Comparison of ENCODE assay signal across 16 cellular contexts in the genomic region with DNA sequence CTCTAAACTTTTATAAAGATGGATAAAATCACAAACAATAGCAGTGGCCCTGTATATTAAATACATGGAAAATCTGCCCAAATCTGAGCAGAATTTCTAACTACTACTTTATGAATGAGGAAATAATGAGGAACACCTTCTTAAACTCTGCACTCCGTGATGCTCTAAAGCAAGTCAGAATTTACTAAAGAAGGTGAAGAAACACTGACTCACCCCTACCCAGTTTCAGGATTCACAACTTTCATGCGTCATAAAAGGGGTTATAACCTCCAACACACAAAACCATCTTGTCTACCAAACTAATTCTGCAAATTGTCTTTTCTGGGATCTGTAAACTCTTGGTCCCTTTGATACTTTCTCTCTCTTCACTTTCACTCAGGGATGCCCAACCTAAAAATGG.
DNase-seq lines count a peak whose midpoint lies in the region; ATAC-seq and TF ChIP-seq lines count a peak whose summit lies in the region.
"Had no signal": no experiment of that assay in that cellular context is flagged by ENCODE, and none has a peak within 500 bp of the region (broad histone marks: within the 10 kb centered on the region; RNA-seq: fewer than 3 reads in every experiment).

No MANE protein-coding gene starts in this region.

- no peaks in the 10 kb centered on the region for H3K36me3 ChIP-seq in mucosa of descending colon (ENCODE audit: low read depth)
- H3K36me3 ChIP-seq: BLaER1 treated with 17β-estradiol and CSF1 and Interleukin-3, amounts not matched to agents 10 nM and 100 nM had no signal

- no peaks in the 10 kb centered on the region for H3K9me3 Mint-ChIP-seq in activated CD4-positive, alpha-beta T cell treated with anti-CD3 and anti-CD28 coated beads for 36 hours (ENCODE audit: low read depth)
- no peaks in the 10 kb centered on the region for H3K9me3 Mint-ChIP-seq in activated T-helper 2 cell treated with anti-CD3 and anti-CD28 coated beads, Interferon-gamma antibody, Interleukin-2, Interleukin-4, amounts not matched to agents 10 μg/mL and 5 μg/mL and 100 μg/mL, durations not matched to agents 14 hours and 24 hours and 36 hours
- no peaks in the 10 kb centered on the region for H3K9me3 Mint-ChIP-seq in stimulated activated effector memory CD8-positive, alpha-beta T cell treated with anti-CD3 and anti-CD28 coated beads, Interleukin-12 subunit alpha, Interleukin-12 subunit beta, amount 100 ng/mL, for 72 hours
- H3K9me3 Mint-ChIP-seq: CD4-positive, alpha-beta T cell; CD8-positive, alpha-beta T cell had no signal

- peak; percentile 55 for ATAC-seq in activated CD4-positive, alpha-beta T cell treated with anti-CD3 and anti-CD28 coated beads for 36 hours
- ATAC-seq in stimulated activated effector memory CD8-positive, alpha-beta T cell treated with anti-CD3 and anti-CD28 coated beads, Interleukin-12 subunit alpha, Interleukin-12 subunit beta, amount 100 ng/mL, for 72 hours = peak; percentile 68
- ATAC-seq in mucosa of descending colon = no peak
- ATAC-seq: A549; CD8-positive, alpha-beta T cell had no signal

- H3K4me3 ChIP-seq in mucosa of descending colon = no peak overlapping the region
- H3K4me3 ChIP-seq: A549; BLaER1 treated with 17β-estradiol and CSF1 and Interleukin-3, amounts not matched to agents 10 nM and 100 nM had no signal

- no peaks in the 10 kb centered on the region for H3K36me3 Mint-ChIP-seq in activated CD4-positive, alpha-beta T cell treated with anti-CD3 and anti-CD28 coated beads for 36 hours (ENCODE audit: low read depth)
- no peaks in the 10 kb centered on the region for H3K36me3 Mint-ChIP-seq in activated T-helper 2 cell treated with anti-CD3 and anti-CD28 coated beads, Interferon-gamma antibody, Interleukin-2, Interleukin-4, amounts not matched to agents 10 μg/mL and 5 μg/mL and 100 μg/mL, durations not matched to agents 14 hours and 24 hours and 36 hours (ENCODE audit: low read depth)
- no peaks in the 10 kb centered on the region for H3K36me3 Mint-ChIP-seq in stimulated activated effector memory CD8-positive, alpha-beta T cell treated with anti-CD3 and anti-CD28 coated beads, Interleukin-12 subunit alpha, Interleukin-12 subunit beta, amount 100 ng/mL, for 72 hours
- H3K36me3 Mint-ChIP-seq: CD8-positive, alpha-beta T cell had no signal

- H3K4me3 Mint-ChIP-seq in activated CD4-positive, alpha-beta T cell treated with anti-CD3 and anti-CD28 coated beads for 36 hours = no peak overlapping the region
- H3K4me3 Mint-ChIP-seq in activated T-helper 2 cell treated with anti-CD3 and anti-CD28 coated beads, Interferon-gamma antibody, Interleukin-2, Interleukin-4, amounts not matched to agents 10 μg/mL and 5 μg/mL and 100 μg/mL, durations not matched to agents 14 hours and 24 hours and 36 hours (ENCODE audit: low read depth) = no peak overlapping the region
- H3K4me3 Mint-ChIP-seq in stimulated activated effector memory CD8-positive, alpha-beta T cell treated with anti-CD3 and anti-CD28 coated beads, Interleukin-12 subunit alpha, Interleukin-12 subunit beta, amount 100 ng/mL, for 72 hours = no peak overlapping the region
- H3K4me3 Mint-ChIP-seq: B cell; CD4-positive, alpha-beta T cell; CD8-positive, alpha-beta T cell had no signal

- H3K27ac Mint-ChIP-seq in activated CD4-positive, alpha-beta T cell treated with anti-CD3 and anti-CD28 coated beads for 36 hours = no peak overlapping the region
- H3K27ac Mint-ChIP-seq in activated T-helper 2 cell treated with anti-CD3 and anti-CD28 coated beads, Interferon-gamma antibody, Interleukin-2, Interleukin-4, amounts not matched to agents 10 μg/mL and 5 μg/mL and 100 μg/mL, durations not matched to agents 14 hours and 24 hours and 36 hours = peak overlapping the region; percentile 52
- H3K27ac Mint-ChIP-seq in stimulated activated effector memory CD8-positive, alpha-beta T cell treated with anti-CD3 and anti-CD28 coated beads, Interleukin-12 subunit alpha, Interleukin-12 subunit beta, amount 100 ng/mL, for 72 hours = no peak overlapping the region
- H3K27ac Mint-ChIP-seq: B cell; CD4-positive, alpha-beta T cell; CD8-positive, alpha-beta T cell had no signal

- CTCF ChIA-PET in activated CD4-positive, alpha-beta T cell treated with anti-CD3 and anti-CD28 coated beads for 36 hours (lab: Charles Lee) = no interaction called here

- POLR2A ChIA-PET in activated CD4-positive, alpha-beta T cell treated with anti-CD3 and anti-CD28 coated beads for 36 hours (lab: Charles Lee) = no interaction called here

- no peak for TF ChIP-seq CTCF in mucosa of descending colon (IDR thresholded peaks at IDR 0.05)

- intact Hi-C loops in activated CD4-positive, alpha-beta T cell treated with anti-CD3 and anti-CD28 coated beads for 36 hours (cut with DNase I, micrococcal nuclease) = no loop called here
- intact Hi-C loops in activated T-helper 2 cell treated with anti-CD3 and anti-CD28 coated beads, Interferon-gamma antibody, Interleukin-2, Interleukin-4, amounts not matched to agents 10 μg/mL and 5 μg/mL and 100 μg/mL, durations not matched to agents 14 hours and 24 hours and 36 hours (cut with micrococcal nuclease) = no loop called here
- intact Hi-C loops in mucosa of descending colon (cut with DNase I, micrococcal nuclease) = no loop called here

- H3K27me3 Mint-ChIP-seq in activated CD4-positive, alpha-beta T cell treated with anti-CD3 and anti-CD28 coated beads for 36 hours = peaks cover 7% of the 10 kb centered on the region
- no peaks in the 10 kb centered on the region for H3K27me3 Mint-ChIP-seq in activated T-helper 2 cell treated with anti-CD3 and anti-CD28 coated beads, Interferon-gamma antibody, Interleukin-2, Interleukin-4, amounts not matched to agents 10 μg/mL and 5 μg/mL and 100 μg/mL, durations not matched to agents 14 hours and 24 hours and 36 hours (ENCODE audit: low read depth)
- H3K27me3 Mint-ChIP-seq: B cell had no signal

- H3K4me1 ChIP-seq in mucosa of descending colon (ENCODE audit: low read depth) = no peaks in the 10 kb centered on the region
- H3K4me1 ChIP-seq: A549; BLaER1 treated with 17β-estradiol and CSF1 and Interleukin-3, amounts not matched to agents 10 nM and 100 nM had no signal

- no peaks in the 10 kb centered on the region for H3K9me3 ChIP-seq in mucosa of descending colon
- H3K9me3 ChIP-seq: A549, Caco-2 had no signal

- DNase-seq in activated CD4-positive, alpha-beta T cell treated with anti-CD3 and anti-CD28 coated beads for 36 hours = no peak
- no peak for DNase-seq in activated CD4-positive, alpha-beta T cell treated with anti-CD3 and anti-CD28 coated beads, Interleukin-2, amount 50 U/mL, for 1 hour
- DNase-seq in HT1080 (ENCODE audit: low read depth) = peak; percentile 7
- DNase-seq in activated T-helper 2 cell treated with anti-CD3 and anti-CD28 coated beads, Interferon-gamma antibody, Interleukin-2, Interleukin-4, amounts not matched to agents 10 μg/mL and 5 μg/mL and 100 μg/mL, durations not matched to agents 14 hours and 24 hours and 36 hours (ENCODE audit: low spot score) = no peak
- no peak for DNase-seq in stimulated activated effector memory CD8-positive, alpha-beta T cell treated with anti-CD3 and anti-CD28 coated beads, Interleukin-12 subunit alpha, Interleukin-12 subunit beta, amount 100 ng/mL, for 72 hours (ENCODE audit: low spot score in 2 of 2)
- DNase-seq in NK-92 treated with Interleukin-12 subunit alpha and Interleukin-12 subunit beta, amount 100 ng/mL, for 24 hours (lab: John Stamatoyannopoulos, UW) = no peak
- DNase-seq in mucosa of descending colon = no peak
- DNase-seq: Caco-2; Calu3; CD4-positive, alpha-beta T cell; CD8-positive, alpha-beta T cell; DMS79 treated with DMSO at 0.1 percent for 48 hours; GF-D8 had no signal

- H3K4me1 Mint-ChIP-seq in activated CD4-positive, alpha-beta T cell treated with anti-CD3 and anti-CD28 coated beads for 36 hours = no peaks in the 10 kb centered on the region
- peaks cover 2% of the 10 kb centered on the region for H3K4me1 Mint-ChIP-seq in activated T-helper 2 cell treated with anti-CD3 and anti-CD28 coated beads, Interferon-gamma antibody, Interleukin-2, Interleukin-4, amounts not matched to agents 10 μg/mL and 5 μg/mL and 100 μg/mL, durations not matched to agents 14 hours and 24 hours and 36 hours (ENCODE audit: low read depth)
- no peaks in the 10 kb centered on the region for H3K4me1 Mint-ChIP-seq in stimulated activated effector memory CD8-positive, alpha-beta T cell treated with anti-CD3 and anti-CD28 coated beads, Interleukin-12 subunit alpha, Interleukin-12 subunit beta, amount 100 ng/mL, for 72 hours
- H3K4me1 Mint-ChIP-seq: B cell had no signal
